1 cellular context compared by ENCODE assay signal in the genomic region with DNA sequence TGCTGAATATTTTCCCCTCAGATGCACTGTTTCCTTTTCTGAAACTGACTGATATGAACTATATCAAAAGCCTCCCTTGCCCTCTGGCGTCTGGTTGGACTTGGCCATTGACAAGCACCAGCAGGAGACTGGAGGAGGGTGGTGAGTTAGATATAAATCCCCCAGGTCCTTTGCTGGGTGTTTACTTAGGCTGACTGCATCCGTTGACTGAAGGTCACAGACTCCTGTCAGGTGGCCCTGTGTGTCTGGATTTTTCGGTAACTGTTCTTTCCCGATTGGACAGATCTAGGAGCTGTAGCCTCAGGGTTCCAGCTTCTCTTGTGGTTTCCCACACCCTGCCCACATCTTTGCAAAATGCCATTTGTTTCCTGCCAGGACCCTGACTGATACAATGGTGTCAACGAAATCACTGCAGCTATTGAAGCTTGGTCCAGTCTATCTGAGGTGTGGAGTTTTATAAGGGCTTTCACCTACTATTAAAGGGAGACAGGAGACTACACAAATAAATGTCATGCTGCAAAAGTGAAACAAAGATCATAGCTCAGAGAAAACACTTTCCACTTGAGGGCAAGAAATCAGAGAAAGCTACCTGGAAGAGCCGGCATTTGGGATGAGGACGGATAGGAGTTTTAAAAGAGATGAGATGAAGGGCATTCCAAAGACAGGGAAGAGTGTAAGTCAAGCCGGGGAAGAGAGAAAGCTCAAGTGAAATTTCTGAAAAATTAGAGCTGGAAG.
A peak's percentile ranks its signal among the peaks of the same experiment; 100 is the strongest.
TF ChIP-seq lines count a peak whose summit lies in the region.

No MANE protein-coding gene starts in this region.

TF ChIP-seq in HepG2, 621 proteins besides CTCF, POLR2A, EP300 and RAD21 (continued from another document and continues in another):
- TF ChIP-seq ZNF124 (CRISPR knock-in tag; IDR thresholded peaks at IDR 0.05) (no peak), ZSCAN25 (CRISPR knock-in tag; IDR thresholded peaks at IDR 0.05) (no peak), ZMYM2 (CRISPR knock-in tag; IDR thresholded peaks at IDR 0.05) (no peak), RFXAP (CRISPR knock-in tag; IDR thresholded peaks at IDR 0.05; ENCODE audit: borderline replicate concordance) (no peak), MLXIP (CRISPR knock-in tag; IDR thresholded peaks at IDR 0.05; ENCODE audit: borderline replicate concordance) (no peak), PAXIP1 (CRISPR knock-in tag; conservative IDR thresholded peaks at IDR 0.05) (peak; percentile 68), FOXM1 (CRISPR knock-in tag; IDR thresholded peaks at IDR 0.05) (no peak), SP140L (CRISPR knock-in tag; IDR thresholded peaks at IDR 0.05; ENCODE audit: borderline replicate concordance) (no peak), TFAP4 (IDR thresholded peaks at IDR 0.05; ENCODE audit: borderline replicate concordance, low read depth) (peak; percentile 81; the same call in 1 of the 2 replicates), ZNF101 (CRISPR knock-in tag; IDR thresholded peaks at IDR 0.05; ENCODE audit: borderline replicate concordance, low read depth) (no peak), ZNF496 (CRISPR knock-in tag; IDR thresholded peaks at IDR 0.05; ENCODE audit: insufficient replicate concordance) (no peak), BCLAF1 (IDR thresholded peaks at IDR 0.05) (no peak), GABPB1 (CRISPR knock-in tag; IDR thresholded peaks at IDR 0.05) (peak; percentile 17; the same call in 1 of the 2 replicates), RFX3 (CRISPR knock-in tag; IDR thresholded peaks at IDR 0.05) (no peak), BHLHE40 (IDR thresholded peaks at IDR 0.05; ENCODE audit: low read length) (no peak), RORA (CRISPR knock-in tag; IDR thresholded peaks at IDR 0.05) (no peak), ZNF432 (CRISPR knock-in tag; IDR thresholded peaks at IDR 0.05; ENCODE audit: borderline replicate concordance) (no peak), NFIB (CRISPR knock-in tag; IDR thresholded peaks at IDR 0.05; ENCODE audit: borderline replicate concordance) (no peak), ZNF331 (CRISPR knock-in tag; IDR thresholded peaks at IDR 0.05) (no peak; the same call in 1 of the 2 replicates), ZSCAN22 (CRISPR knock-in tag; IDR thresholded peaks at IDR 0.05) (no peak), NFYC (CRISPR knock-in tag; IDR thresholded peaks at IDR 0.05) (no peak), CREB3 (CRISPR knock-in tag; IDR thresholded peaks at IDR 0.05) (no peak), ZBTB1 (CRISPR knock-in tag; IDR thresholded peaks at IDR 0.05; ENCODE audit: borderline replicate concordance) (no peak), TEAD2 (CRISPR knock-in tag; IDR thresholded peaks at IDR 0.05) (no peak), ZSCAN21 (CRISPR knock-in tag; IDR thresholded peaks at IDR 0.05; ENCODE audit: borderline replicate concordance) (no peak), ZNF24 (IDR thresholded peaks at IDR 0.05) (no peak), ZKSCAN8 (CRISPR knock-in tag; IDR thresholded peaks at IDR 0.05; ENCODE audit: borderline replicate concordance) (no peak), ZNF766 (CRISPR knock-in tag; IDR thresholded peaks at IDR 0.05; ENCODE audit: borderline replicate concordance) (no peak), SMYD3 (CRISPR knock-in tag; IDR thresholded peaks at IDR 0.05) (no peak), HNRNPL (IDR thresholded peaks at IDR 0.05; ENCODE audit: low read depth, low read length) (no peak), ZFP1 (CRISPR knock-in tag; IDR thresholded peaks at IDR 0.05) (no peak), NFYB (CRISPR knock-in tag; IDR thresholded peaks at IDR 0.05) (no peak)
- TF ChIP-seq, protein P1, sequence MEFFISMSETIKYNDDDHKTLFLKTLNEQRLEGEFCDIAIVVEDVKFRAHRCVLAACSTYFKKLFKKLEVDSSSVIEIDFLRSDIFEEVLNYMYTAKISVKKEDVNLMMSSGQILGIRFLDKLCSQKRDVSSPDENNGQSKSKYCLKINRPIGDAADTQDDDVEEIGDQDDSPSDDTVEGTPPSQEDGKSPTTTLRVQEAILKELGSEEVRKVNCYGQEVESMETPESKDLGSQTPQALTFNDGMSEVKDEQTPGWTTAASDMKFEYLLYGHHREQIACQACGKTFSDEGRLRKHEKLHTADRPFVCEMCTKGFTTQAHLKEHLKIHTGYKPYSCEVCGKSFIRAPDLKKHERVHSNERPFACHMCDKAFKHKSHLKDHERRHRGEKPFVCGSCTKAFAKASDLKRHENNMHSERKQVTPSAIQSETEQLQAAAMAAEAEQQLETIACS (CRISPR knock-in tag; IDR thresholded peaks at IDR 0.05) = no peak
- TF ChIP-seq, protein P2, sequence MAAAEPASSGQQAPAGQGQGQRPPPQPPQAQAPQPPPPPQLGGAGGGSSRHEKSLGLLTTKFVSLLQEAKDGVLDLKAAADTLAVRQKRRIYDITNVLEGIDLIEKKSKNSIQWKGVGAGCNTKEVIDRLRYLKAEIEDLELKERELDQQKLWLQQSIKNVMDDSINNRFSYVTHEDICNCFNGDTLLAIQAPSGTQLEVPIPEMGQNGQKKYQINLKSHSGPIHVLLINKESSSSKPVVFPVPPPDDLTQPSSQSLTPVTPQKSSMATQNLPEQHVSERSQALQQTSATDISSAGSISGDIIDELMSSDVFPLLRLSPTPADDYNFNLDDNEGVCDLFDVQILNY (CRISPR knock-in tag; conservative IDR thresholded peaks at IDR 0.05) = no peak
- TF ChIP-seq, protein P3, sequence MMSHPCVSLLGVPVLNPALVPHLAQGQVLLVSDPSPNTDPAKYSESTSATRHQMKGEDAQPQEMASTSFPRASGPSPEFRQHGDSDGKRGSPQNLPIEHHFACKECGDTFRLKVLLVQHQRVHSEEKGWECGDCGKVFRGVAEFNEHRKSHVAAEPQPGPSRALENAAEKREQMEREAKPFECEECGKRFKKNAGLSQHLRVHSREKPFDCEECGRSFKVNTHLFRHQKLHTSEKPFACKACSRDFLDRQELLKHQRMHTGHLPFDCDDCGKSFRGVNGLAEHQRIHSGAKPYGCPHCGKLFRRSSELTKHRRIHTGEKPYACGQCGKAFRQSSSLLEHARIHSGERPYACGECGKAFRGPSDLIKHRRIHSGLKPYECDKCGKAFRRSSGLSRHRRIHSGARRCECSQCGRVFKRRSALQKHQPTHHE (CRISPR knock-in tag; IDR thresholded peaks at IDR 0.05; ENCODE audit: borderline replicate concordance) = no peak
- TF ChIP-seq, protein P4, sequence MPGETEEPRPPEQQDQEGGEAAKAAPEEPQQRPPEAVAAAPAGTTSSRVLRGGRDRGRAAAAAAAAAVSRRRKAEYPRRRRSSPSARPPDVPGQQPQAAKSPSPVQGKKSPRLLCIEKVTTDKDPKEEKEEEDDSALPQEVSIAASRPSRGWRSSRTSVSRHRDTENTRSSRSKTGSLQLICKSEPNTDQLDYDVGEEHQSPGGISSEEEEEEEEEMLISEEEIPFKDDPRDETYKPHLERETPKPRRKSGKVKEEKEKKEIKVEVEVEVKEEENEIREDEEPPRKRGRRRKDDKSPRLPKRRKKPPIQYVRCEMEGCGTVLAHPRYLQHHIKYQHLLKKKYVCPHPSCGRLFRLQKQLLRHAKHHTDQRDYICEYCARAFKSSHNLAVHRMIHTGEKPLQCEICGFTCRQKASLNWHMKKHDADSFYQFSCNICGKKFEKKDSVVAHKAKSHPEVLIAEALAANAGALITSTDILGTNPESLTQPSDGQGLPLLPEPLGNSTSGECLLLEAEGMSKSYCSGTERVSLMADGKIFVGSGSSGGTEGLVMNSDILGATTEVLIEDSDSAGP (CRISPR knock-in tag; IDR thresholded peaks at IDR 0.05; ENCODE audit: borderline replicate concordance) = no peak
- TF ChIP-seq, protein P5, sequence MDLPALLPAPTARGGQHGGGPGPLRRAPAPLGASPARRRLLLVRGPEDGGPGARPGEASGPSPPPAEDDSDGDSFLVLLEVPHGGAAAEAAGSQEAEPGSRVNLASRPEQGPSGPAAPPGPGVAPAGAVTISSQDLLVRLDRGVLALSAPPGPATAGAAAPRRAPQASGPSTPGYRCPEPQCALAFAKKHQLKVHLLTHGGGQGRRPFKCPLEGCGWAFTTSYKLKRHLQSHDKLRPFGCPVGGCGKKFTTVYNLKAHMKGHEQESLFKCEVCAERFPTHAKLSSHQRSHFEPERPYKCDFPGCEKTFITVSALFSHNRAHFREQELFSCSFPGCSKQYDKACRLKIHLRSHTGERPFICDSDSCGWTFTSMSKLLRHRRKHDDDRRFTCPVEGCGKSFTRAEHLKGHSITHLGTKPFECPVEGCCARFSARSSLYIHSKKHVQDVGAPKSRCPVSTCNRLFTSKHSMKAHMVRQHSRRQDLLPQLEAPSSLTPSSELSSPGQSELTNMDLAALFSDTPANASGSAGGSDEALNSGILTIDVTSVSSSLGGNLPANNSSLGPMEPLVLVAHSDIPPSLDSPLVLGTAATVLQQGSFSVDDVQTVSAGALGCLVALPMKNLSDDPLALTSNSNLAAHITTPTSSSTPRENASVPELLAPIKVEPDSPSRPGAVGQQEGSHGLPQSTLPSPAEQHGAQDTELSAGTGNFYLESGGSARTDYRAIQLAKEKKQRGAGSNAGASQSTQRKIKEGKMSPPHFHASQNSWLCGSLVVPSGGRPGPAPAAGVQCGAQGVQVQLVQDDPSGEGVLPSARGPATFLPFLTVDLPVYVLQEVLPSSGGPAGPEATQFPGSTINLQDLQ (CRISPR knock-in tag; IDR thresholded peaks at IDR 0.05) = no peak
